Comparison of ENCODE assay signal across 8 cellular contexts in the genomic region with DNA sequence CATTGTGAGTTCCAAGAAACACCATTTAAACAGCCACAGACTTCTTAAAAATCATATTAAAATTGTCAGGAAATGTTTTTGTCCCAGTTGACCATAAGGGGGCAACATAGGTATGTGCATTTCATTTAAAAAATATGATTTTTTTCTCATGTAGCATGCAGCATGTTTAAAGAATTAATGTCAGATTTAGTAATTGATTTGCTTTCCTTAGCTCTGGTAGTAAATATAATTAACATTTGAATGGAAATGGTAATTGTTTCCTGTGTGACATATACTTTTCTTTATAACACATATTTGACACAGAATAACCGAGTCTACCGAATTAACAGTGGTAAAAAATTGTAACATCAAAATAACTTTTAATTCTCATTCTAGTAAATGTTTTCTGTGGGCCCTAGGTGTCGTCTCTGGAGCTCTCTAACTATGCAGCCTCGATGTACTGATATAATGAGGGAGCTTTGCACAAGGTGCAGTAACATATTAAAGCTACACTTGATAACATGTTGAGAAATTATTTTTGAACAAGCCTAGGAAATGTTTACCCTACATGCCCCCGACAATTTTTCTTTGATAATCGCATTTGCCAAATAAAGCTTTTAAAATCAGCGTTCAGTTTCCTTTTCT. TPM values are rescaled to one million over a fixed set of nuclear protein-coding genes. Genes with fewer than 3 reads are reported as not detected.
A peak's percentile ranks its signal among the peaks of the same experiment; 100 is the strongest.
DNase-seq lines count a peak whose midpoint lies in the region; FAIRE-seq and TF ChIP-seq lines count a peak whose summit lies in the region.

No MANE protein-coding gene starts in this region.

- peak; percentile 81 for DNase-seq in A673 (ENCODE audit: low spot score)
- no peak for DNase-seq in GM13977 (ENCODE audit: low spot score)
- no peak for DNase-seq in UCSD-AML1 (lab: John Stamatoyannopoulos, UW; ENCODE audit: unreplicated experiment)
- DNase-seq in activated T-cell treated with anti-CD3 and anti-CD28 coated beads, Interleukin-2, amount 50 U/mL, for 24 hours = no peak
- no peak for DNase-seq in superior temporal gyrus (ENCODE audit: extremely low spot score)
- no peak for DNase-seq in WERI-Rb-1

- no peaks in the 10 kb centered on the region for H3K36me3 ChIP-seq in A673 (ENCODE audit: insufficient read depth, low read length, poor library complexity, severe bottlenecking)
- no peaks in the 10 kb centered on the region for H3K36me3 ChIP-seq in WERI-Rb-1

- H3K27me3 Mint-ChIP-seq in activated T-cell treated with anti-CD3 and anti-CD28 coated beads, Interleukin-2, amount 50 U/mL, for 24 hours = no peaks in the 10 kb centered on the region

- peaks cover 75% of the 10 kb centered on the region for H3K4me1 Mint-ChIP-seq in activated T-cell treated with anti-CD3 and anti-CD28 coated beads, Interleukin-2, amount 50 U/mL, for 24 hours (ENCODE audit: low read depth)

- in situ Hi-C loops in GM13977 (cut with MboI; ENCODE audit: low pct_unique_long_range_greater_than_20kb, low sequenced_read_pairs, unreplicated experiment) = loop anchor here (5.0 kb wide), 1 partner anchor 413 kb away; no protein-coding TSS in a partner anchor

- POLR2A ChIA-PET in A673 (lab: Charles Lee; ENCODE audit: low non-redundant PET) = interaction anchor here (0.5 to 0.8 kb wide), 3 partner anchors 40 to 290 kb away, joined by 7 to 15 read pairs (median 8); no protein-coding TSS in a partner anchor

- FAIRE-seq in islet of Langerhans (lab: Jason Lieb, UNC) = peak; percentile 100

- CTCF ChIA-PET in A673 (lab: Charles Lee) = interaction anchor here (0.6 to 1.7 kb wide), 6 partner anchors 8 to 723 kb away, joined by 3 to 33 read pairs (median 6); no protein-coding TSS in a partner anchor

- H3K4me3 Mint-ChIP-seq in activated T-cell treated with anti-CD3 and anti-CD28 coated beads, Interleukin-2, amount 50 U/mL, for 24 hours = no peak overlapping the region

- BruUV-seq in A673 (replicated peaks; lab: Mats Ljungman, UMichigan) = no TSS peak

- H3K4me3 ChIP-seq in A673 (ENCODE audit: low read depth, low read length, poor library complexity, severe bottlenecking) (no peak overlapping the region), WERI-Rb-1 (ENCODE audit: low read depth, low read length) (no peak overlapping the region)

- TF ChIP-seq CTCF in A673 (conservative IDR thresholded peaks at IDR 0.05; ENCODE audit: low read depth, low read length) = peak; percentile 78
- peak; percentile 60 for TF ChIP-seq CTCF in GM13977 (IDR thresholded peaks at IDR 0.05; ENCODE audit: extremely low read depth, insufficient read depth, missing control alignments)
- peak; percentile 73 for TF ChIP-seq CTCF in VCaP (conservative IDR thresholded peaks at IDR 0.05)
- TF ChIP-seq CTCF in WERI-Rb-1 (IDR thresholded peaks at IDR 0.05; ENCODE audit: low read depth, low read length) = no peak

- intact Hi-C loops in A673 (cut with micrococcal nuclease; ENCODE audit: unreplicated experiment) = loop anchor here (1.0 to 10.0 kb wide), 4 partner anchors 224 to 713 kb away; no protein-coding TSS in a partner anchor

- H3K27me3 ChIP-seq in A673 (replicated peaks; ENCODE audit: insufficient read depth, low read depth, low read length, poor library complexity) = no peaks in the 10 kb centered on the region
- no peaks in the 10 kb centered on the region for H3K27me3 ChIP-seq in WERI-Rb-1 (ENCODE audit: insufficient read depth, low read depth, severe bottlenecking)

- H3K9me3 Mint-ChIP-seq in activated T-cell treated with anti-CD3 and anti-CD28 coated beads, Interleukin-2, amount 50 U/mL, for 24 hours = no peaks in the 10 kb centered on the region

- H3K27ac Mint-ChIP-seq in activated T-cell treated with anti-CD3 and anti-CD28 coated beads, Interleukin-2, amount 50 U/mL, for 24 hours = no peak overlapping the region

- H3K36me3 Mint-ChIP-seq in activated T-cell treated with anti-CD3 and anti-CD28 coated beads, Interleukin-2, amount 50 U/mL, for 24 hours (ENCODE audit: low read depth) = peaks cover 37% of the 10 kb centered on the region

- peaks cover 35% of the 10 kb centered on the region for H3K4me1 ChIP-seq in A673 (ENCODE audit: insufficient read depth, low read length, poor library complexity, severe bottlenecking)

- H3K27ac ChIP-seq in A673 (ENCODE audit: low read depth, low read length, poor library complexity, severe bottlenecking) (peak overlapping the region; percentile 51), VCaP (no peak overlapping the region), WERI-Rb-1 (no peak overlapping the region)

- no peaks in the 10 kb centered on the region for H3K9me3 ChIP-seq in A673 (ENCODE audit: low read depth, low read length, poor library complexity, severe bottlenecking)
- no peaks in the 10 kb centered on the region for H3K9me3 ChIP-seq in WERI-Rb-1 (ENCODE audit: severe bottlenecking)

RNA-seq across cellular contexts. Expression of a gene that starts 34.9 kb away (rescaled TPM):
- 36.4 and 37.6 TPM in 2 replicates for total RNA-seq in A673 (2021)

RNA-seq across cellular contexts. Expression of a gene that starts 35.4 kb away (rescaled TPM):
- 11.5 and 15.1 TPM in 2 replicates for total RNA-seq in A673 (2021)
